Comparison of ENCODE assay signal across 23 cellular contexts in genomic region chr6:130559166-130559565, GRCh38.
DNase-seq lines count a peak whose midpoint lies in the region; TF ChIP-seq lines count a peak whose summit lies in the region.
"Had no signal": no experiment of that assay in that cellular context is flagged by ENCODE, and none has a peak within 500 bp of the region (broad histone marks: within the 10 kb centered on the region; RNA-seq: fewer than 3 reads in every experiment).

No MANE protein-coding gene starts in this region.

- H3F3A ChIP-seq in PC-9 (ENCODE audit: insufficient read depth, low read depth): no peaks in the 10 kb centered on the region

- POLR2A ChIA-PET in PC-9 (lab: Charles Lee; ENCODE audit: unreplicated experiment): no interaction called here

- H3K27me3 ChIP-seq in osteoblast (ENCODE audit: insufficient read depth, low read length) (no peaks in the 10 kb centered on the region), PC-9 (ENCODE audit: insufficient read depth, low read depth) (no peaks in the 10 kb centered on the region)

- H3K9me2 ChIP-seq in PC-9 (ENCODE audit: insufficient read depth): no peaks in the 10 kb centered on the region

- H4K20me1 ChIP-seq in osteoblast (ENCODE audit: insufficient read depth, low read length): no peaks in the 10 kb centered on the region
- H4K20me1 ChIP-seq in PC-9 (ENCODE audit: insufficient read depth): no peaks in the 10 kb centered on the region

- H3K4me1 ChIP-seq in osteoblast (ENCODE audit: insufficient read depth, low read length): peaks cover 15% of the 10 kb centered on the region
- H3K4me1 ChIP-seq in PC-9 (replicated peaks; ENCODE audit: insufficient read depth): no peaks in the 10 kb centered on the region
- H3K4me1 ChIP-seq: A549, HAP-1 had no signal

- no TSS peak for BruUV-seq in PC-9 (replicated peaks; lab: Mats Ljungman, UMichigan)

- H3K4me3 ChIP-seq in osteoblast (ENCODE audit: insufficient read depth, low read length): no peak overlapping the region
- H3K4me3 ChIP-seq in PC-9: no peak overlapping the region
- H3K4me3 ChIP-seq: A549, HAP-1, SK-N-MC had no signal

- H3K9me3 ChIP-seq in osteoblast (ENCODE audit: low read depth, low read length): no peaks in the 10 kb centered on the region
- H3K9me3 ChIP-seq in PC-9 (ENCODE audit: insufficient read depth, low read depth): no peaks in the 10 kb centered on the region
- H3K9me3 ChIP-seq: A549, HAP-1 had no signal

- DNase-seq in GM03348 (ENCODE audit: low spot score): peak; percentile 27
- DNase-seq in amniotic epithelial cell (ENCODE audit: low read depth): peak; percentile 76
- DNase-seq in fibroblast of gingiva (ENCODE audit: low read depth): peak; percentile 18
- no peak for DNase-seq in osteoblast (ENCODE audit: insufficient read length, low spot score, missing footprints)
- no peak for DNase-seq in activated effector memory CD4-positive, alpha-beta T cell treated with Interleukin-2 at 50 U/mL for 16 hours
- DNase-seq in PC-9: no peak
- no peak for DNase-seq in stimulated activated CD4-positive, alpha-beta T cell treated with anti-CD3 and anti-CD28 coated beads, Interleukin-12 subunit alpha, Interleukin-12 subunit beta, amount 100 ng/mL, for 4 hours
- DNase-seq in kidney glomerular epithelial cell (lab: John Stamatoyannopoulos, UW): no peak
- DNase-seq: DMS153, DND-41, GOT3, NCI-H1048, NCI-H1417, NCI-H1694, NCI-H2029 treated with DMSO at 0.1 percent for 48 hours, NCI-H2227 treated with DMSO at 0.1 percent for 48 hours, NCI-H510A, NCI-H69, SIG-M5 had no signal

- H3K4me2 ChIP-seq in osteoblast (ENCODE audit: insufficient read depth, low read length) (peak overlapping the region; percentile 5), PC-9 (no peak overlapping the region)
- H3K4me2 ChIP-seq: A549 had no signal

- no peak for TF ChIP-seq CTCF in osteoblast (IDR thresholded peaks at IDR 0.05; ENCODE audit: extremely low read depth, low read depth, low read length)
- no peak for TF ChIP-seq CTCF in PC-9 (conservative IDR thresholded peaks at IDR 0.05)

- H3K36me3 ChIP-seq in osteoblast (ENCODE audit: insufficient read depth, low read length) (no peaks in the 10 kb centered on the region), PC-9 (ENCODE audit: low read depth) (no peaks in the 10 kb centered on the region)
- H3K36me3 ChIP-seq: HAP-1 had no signal

- H2AFZ ChIP-seq in osteoblast (ENCODE audit: low read length): peak overlapping the region; percentile 20
- no peak overlapping the region for H2AFZ ChIP-seq in PC-9

- CTCF ChIA-PET in PC-9 (lab: Charles Lee): no interaction called here

- H3K79me2 ChIP-seq in osteoblast (ENCODE audit: insufficient read depth, low read length) (no peaks in the 10 kb centered on the region), PC-9 (ENCODE audit: low read depth) (no peaks in the 10 kb centered on the region)

- intact Hi-C loops in PC-9 (cut with micrococcal nuclease; ENCODE audit: unreplicated experiment): no loop called here

- no peak overlapping the region for H3K27ac ChIP-seq in osteoblast (ENCODE audit: low read depth, low read length)
- H3K27ac ChIP-seq in PC-9: no peak overlapping the region
- H3K27ac ChIP-seq: A549, HL-60, SK-N-MC had no signal

Comparison
In these comparisons a context has a peak if more than half of its experiments do, and no peak if none do; other contexts are left out.
1. DNase-seq: peak in GM03348 (single experiment), amniotic epithelial cell (single experiment) and fibroblast of gingiva (single experiment); none in osteoblast (single experiment), activated effector memory CD4-positive, alpha-beta T cell treated with Interleukin-2 at 50 U/mL for 16 hours (single experiment), PC-9 (0 of 2), stimulated activated CD4-positive, alpha-beta T cell treated with anti-CD3 and anti-CD28 coated beads, Interleukin-12 subunit alpha, Interleukin-12 subunit beta, amount 100 ng/mL, for 4 hours (single experiment) and kidney glomerular epithelial cell (single experiment).